ENCODE assay signal across 2 cellular contexts in genomic region chr14:77761205-77761931, GRCh38.
A peak's percentile ranks its signal among the peaks of the same experiment; 100 is the strongest.
TF ChIP-seq lines count a peak whose summit lies in the region.

No MANE protein-coding gene starts in this region.

TF ChIP-seq in IMR-90, 13 proteins besides CTCF, POLR2A, EP300 and RAD21:
- TF ChIP-seq FOS (IDR thresholded peaks at IDR 0.05; ENCODE audit: low read depth, low read length): no peak
- peak; percentile 83 for TF ChIP-seq CEBPB (IDR thresholded peaks at IDR 0.05; ENCODE audit: low read depth, low read length)
- peak; percentile 29; the same call in 1 of the 2 replicates for TF ChIP-seq NFE2L2 (IDR thresholded peaks at IDR 0.05; ENCODE audit: low read depth, low read length)

TF ChIP-seq in SK-N-SH, 30 proteins besides CTCF, POLR2A, EP300 and RAD21:
- TF ChIP-seq NRF1 (IDR thresholded peaks at IDR 0.05; ENCODE audit: low read depth, low read length) (peak; percentile 94), EZH2phosphoT487 (IDR thresholded peaks at IDR 0.05; ENCODE audit: borderline replicate concordance, low read depth) (no peak), ZBTB33 (IDR thresholded peaks at IDR 0.05; ENCODE audit: borderline replicate concordance, low read depth) (no peak), RCOR1 (IDR thresholded peaks at IDR 0.05; ENCODE audit: low read length) (no peak), CHD2 (IDR thresholded peaks at IDR 0.05; ENCODE audit: low read length, partially characterized antibody) (peak; percentile 34), SIN3A (IDR thresholded peaks at IDR 0.05; ENCODE audit: borderline replicate concordance, low read depth, low read length) (no peak), USF1 (IDR thresholded peaks at IDR 0.05; ENCODE audit: borderline replicate concordance, low read depth) (no peak), IRF3 (IDR thresholded peaks at IDR 0.05; ENCODE audit: low read depth, low read length) (no peak), NFIC (IDR thresholded peaks at IDR 0.05; ENCODE audit: borderline replicate concordance) (no peak), SMC3 (IDR thresholded peaks at IDR 0.05; ENCODE audit: low read depth, low read length) (no peak)
